ENCODE assay signal across 1 cellular context in genomic region chr5:138574744-138575193, GRCh38.
TF ChIP-seq lines count a peak whose summit lies in the region.

No MANE protein-coding gene starts in this region.

TF ChIP-seq in IMR-90, 13 proteins besides CTCF, POLR2A, EP300 and RAD21 (continued from another document):
- TF ChIP-seq MAZ (IDR thresholded peaks at IDR 0.05; ENCODE audit: borderline replicate concordance, low read depth, low read length), result no peak
